ENCODE assay signal across 8 cellular contexts in genomic region chr6:17707371-17707651, GRCh38. TPM values are rescaled to one million over a fixed set of nuclear protein-coding genes. Genes with fewer than 3 reads are reported as not detected.
DNase-seq lines count a peak whose midpoint lies in the region; ATAC-seq and TF ChIP-seq lines count a peak whose summit lies in the region.

No MANE protein-coding gene starts in this region.

- peaks cover 18% of the 10 kb centered on the region for H3F3A ChIP-seq in PC-9 (ENCODE audit: insufficient read depth, low read depth)

- POLR2A ChIA-PET in PC-9 (lab: Charles Lee; ENCODE audit: unreplicated experiment), result interaction anchor here (0.5 to 1.1 kb wide), 7 partner anchors 9 to 556 kb away, joined by 3 to 11 read pairs (median 5); partner anchors contain the start of gene CAP2

- peak overlapping the region; percentile 87 for H2AFZ ChIP-seq in PC-9

- H3K27me3 ChIP-seq in PC-9 (ENCODE audit: insufficient read depth, low read depth) (no peaks in the 10 kb centered on the region), prostate gland (replicated peaks; ENCODE audit: insufficient read depth) (no peaks in the 10 kb centered on the region)

- CTCF ChIA-PET in PC-9 (lab: Charles Lee), result interaction anchor here (0.5 to 0.6 kb wide), 2 partner anchors 112 to 455 kb away, joined by 5 to 8 read pairs; no protein-coding TSS in a partner anchor

- DNase-seq in PC-9 (no peak), epithelial cell of esophagus (ENCODE audit: low read depth) (no peak), prostate gland (ENCODE audit: low spot score) (no peak), GF-D8 (lab: John Stamatoyannopoulos, UW) (no peak), globus pallidus (ENCODE audit: low spot score) (no peak)

- H3K9me2 ChIP-seq in PC-9 (ENCODE audit: insufficient read depth), result no peaks in the 10 kb centered on the region

- no peaks in the 10 kb centered on the region for H3K9me3 ChIP-seq in PC-9 (ENCODE audit: insufficient read depth, low read depth)
- no peaks in the 10 kb centered on the region for H3K9me3 ChIP-seq in prostate gland

- H3K4me2 ChIP-seq in PC-9, result peak overlapping the region; percentile 79

- H3K4me1 ChIP-seq in PC-9 (replicated peaks; ENCODE audit: insufficient read depth), result peaks cover 24% of the 10 kb centered on the region
- H3K4me1 ChIP-seq in prostate gland (replicated peaks), result no peaks in the 10 kb centered on the region

- H3K4me3 ChIP-seq in GM08714 (ENCODE audit: low read length), result peak overlapping the region; percentile 65
- peak overlapping the region; percentile 73 for H3K4me3 ChIP-seq in PC-9
- peak overlapping the region; percentile 86 for H3K4me3 ChIP-seq in epithelial cell of esophagus (ENCODE audit: low read length)
- peak overlapping the region; percentile 57 to 82 for H3K4me3 ChIP-seq in prostate gland

- TF ChIP-seq POLR2A in prostate gland (IDR thresholded peaks at IDR 0.05), result no peak

- 38% methylated on average over 5 of the region's 5 CpGs for WGBS in prostate gland

- intact Hi-C loops in PC-9 (cut with micrococcal nuclease; ENCODE audit: unreplicated experiment) (loop anchor here (2.0 kb wide), 1 partner anchor 15 kb away; no protein-coding TSS in a partner anchor), prostate gland (cut with DNase I) (loop anchor here (5.0 kb wide), 1 partner anchor 105 kb away; the partner anchor contains the start of gene FAM8A1)

- H3K36me3 ChIP-seq in PC-9 (ENCODE audit: low read depth) (no peaks in the 10 kb centered on the region), prostate gland (no peaks in the 10 kb centered on the region)

- TF ChIP-seq CTCF in PC-9 (conservative IDR thresholded peaks at IDR 0.05), result no peak
- TF ChIP-seq CTCF in epithelial cell of esophagus (IDR thresholded peaks at IDR 0.05; ENCODE audit: insufficient read depth, low read depth, low read length, missing control alignments), result no peak
- TF ChIP-seq CTCF in prostate gland (IDR thresholded peaks at IDR 0.05), result no peak

- peaks cover 27% of the 10 kb centered on the region; the same call in 1 of the 2 replicates for H4K20me1 ChIP-seq in PC-9 (ENCODE audit: insufficient read depth)

- H3K27ac ChIP-seq in PC-9, result peak overlapping the region; percentile 89
- H3K27ac ChIP-seq in prostate gland, result peak overlapping the region; percentile 96 to 97

- H3K79me2 ChIP-seq in PC-9 (ENCODE audit: low read depth), result peaks cover 43% of the 10 kb centered on the region

- ATAC-seq in HG02678 (IDR thresholded peaks at IDR 0.05; ENCODE audit: unreplicated experiment) (no peak), HG03342 (IDR thresholded peaks at IDR 0.05; ENCODE audit: unreplicated experiment) (no peak)

- BruUV-seq in PC-9 (replicated peaks; lab: Mats Ljungman, UMichigan), result TSS peak; percentile 32

RNA-seq across cellular contexts. Expression of gene NUP153, which starts 0.6 kb away (rescaled TPM):
- total RNA-seq in PC-9 (2021) (50.7 and 74.1 TPM in 2 replicates), prostate gland (10 to 100 TPM; 35.3 to 46.2 TPM)
